15 cellular contexts compared by ENCODE assay signal in the genomic region with DNA sequence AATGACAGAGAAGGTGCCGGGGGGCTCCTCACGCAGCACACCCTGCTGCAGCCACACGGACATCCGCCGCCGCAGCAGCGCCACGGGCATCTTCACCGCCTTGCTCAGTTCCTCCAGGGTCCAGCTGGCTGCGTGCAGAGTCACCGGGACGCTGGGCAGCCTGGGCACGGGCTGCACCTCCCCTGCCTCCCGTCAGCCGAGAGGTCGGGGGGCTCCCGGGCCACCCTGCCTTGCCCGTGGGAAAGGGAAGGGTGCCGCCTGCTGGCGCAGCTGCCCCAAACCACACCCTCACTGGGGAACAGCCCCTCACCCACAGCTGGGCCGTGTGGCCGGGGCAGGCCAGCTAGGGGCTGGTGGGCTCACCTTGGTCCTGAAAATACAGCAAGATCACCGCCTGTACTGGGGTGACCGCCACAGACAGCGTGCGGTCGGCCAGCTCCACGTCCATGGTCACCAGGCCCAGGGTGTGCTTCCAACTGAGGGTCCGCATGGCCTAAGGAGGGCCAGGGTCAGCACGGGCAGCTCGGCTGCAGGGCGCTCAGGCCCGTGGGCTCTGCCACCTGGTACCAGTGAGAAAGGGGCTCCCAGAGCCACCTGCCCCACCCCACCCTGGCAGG. TPM values are rescaled to one million over a fixed set of nuclear protein-coding genes. Genes with fewer than 3 reads are reported as not detected.
A peak's percentile ranks its signal among the peaks of the same experiment; 100 is the strongest.
DNase-seq lines count a peak whose midpoint lies in the region; ATAC-seq and TF ChIP-seq lines count a peak whose summit lies in the region.
"Had no signal": no experiment of that assay in that cellular context is flagged by ENCODE, and none has a peak within 500 bp of the region (broad histone marks: within the 10 kb centered on the region; RNA-seq: fewer than 3 reads in every experiment).

No MANE protein-coding gene starts in this region.

- H3K27me3 ChIP-seq in BE2C = peaks cover 7% of the 10 kb centered on the region; the same call in 1 of the 2 replicates

- H3K9me3 ChIP-seq in BE2C = no peaks in the 10 kb centered on the region
- H3K9me3 ChIP-seq: HAP-1, sigmoid colon had no signal

- peaks cover 6% of the 10 kb centered on the region for H3K4me1 ChIP-seq in BE2C
- H3K4me1 ChIP-seq: HAP-1, sigmoid colon had no signal

- peak overlapping the region; percentile 100 for H3K27ac ChIP-seq in VCaP
- H3K27ac ChIP-seq: sigmoid colon had no signal

- TF ChIP-seq CTCF in BE2C (IDR thresholded peaks at IDR 0.05; ENCODE audit: low read depth, low read length) = peak; percentile 50
- peak; percentile 41 for TF ChIP-seq CTCF in GM12872 (IDR thresholded peaks at IDR 0.05; ENCODE audit: insufficient read depth, low read depth, low read length)
- no peak for TF ChIP-seq CTCF in VCaP (conservative IDR thresholded peaks at IDR 0.05)

- H3K36me3 ChIP-seq in BE2C = peaks cover 3% of the 10 kb centered on the region

- H3K4me3 ChIP-seq in BE2C (ENCODE audit: low read depth, low read length) = no peak overlapping the region
- H3K4me3 ChIP-seq: HAP-1, sigmoid colon had no signal

- DNase-seq in BE2C = peak; percentile 63
- peak; percentile 78 for DNase-seq in iPS-NIHi7 (ENCODE audit: extremely low spot score)
- DNase-seq in activated gamma-delta T cell treated with Interleukin-2 at 50 U/mL for 16 hours = no peak
- DNase-seq in NCI-H2196 (lab: John Stamatoyannopoulos, UW; ENCODE audit: unreplicated experiment) = no peak
- DNase-seq: CD8-positive, alpha-beta memory T cell; immature natural killer cell; NCI-H1092 treated with DMSO at 0.1 percent for 48 hours; NCI-H446 treated with DMSO at 0.1 percent for 48 hours; sigmoid colon had no signal

- ATAC-seq in GM21423 (IDR thresholded peaks at IDR 0.05; ENCODE audit: unreplicated experiment) = no peak
- ATAC-seq in HG03159 (IDR thresholded peaks at IDR 0.05; ENCODE audit: unreplicated experiment) = no peak

RNA-seq across cellular contexts. Expression of a gene that starts 3.6 kb away (rescaled TPM):
- polyA plus RNA-seq in BE2C (2012; ENCODE audit: insufficient read depth, insufficient read length, low read depth) = 1.7 TPM
- polyA plus RNA-seq: CD8-positive, alpha-beta memory T cell; fibroblast of lung; immature natural killer cell had no signal

RNA-seq across cellular contexts. Expression of a gene that starts 5.6 kb away (rescaled TPM):
- polyA plus RNA-seq in BE2C (2012; ENCODE audit: insufficient read depth, insufficient read length, low read depth) = 1.1 TPM
- polyA plus RNA-seq: CD8-positive, alpha-beta memory T cell; fibroblast of lung had no signal

RNA-seq across cellular contexts. Expression of a gene that starts 12.9 kb away (rescaled TPM):
- polyA plus RNA-seq in BE2C (2012; ENCODE audit: insufficient read depth, insufficient read length, low read depth) = 302 TPM

RNA-seq across cellular contexts. Expression of a gene that starts 13.0 kb away (rescaled TPM):
- polyA plus RNA-seq in BE2C (2012; ENCODE audit: insufficient read depth, insufficient read length, low read depth) = 268 TPM

RNA-seq across cellular contexts. Expression of a gene that starts 25.1 kb away (rescaled TPM):
- 55.5 TPM for polyA plus RNA-seq in BE2C (2012; ENCODE audit: insufficient read depth, insufficient read length, low read depth)

Comparison
In these comparisons a context has a peak if more than half of its experiments do, and no peak if none do; other contexts are left out.
1. DNase-seq: peak in BE2C (single experiment) and iPS-NIHi7 (single experiment); none in activated gamma-delta T cell treated with Interleukin-2 at 50 U/mL for 16 hours (single experiment) and NCI-H2196 (single experiment).